1 cellular context compared by ENCODE assay signal in genomic region chr6:44307217-44307616, GRCh38.
TF ChIP-seq lines count a peak whose summit lies in the region.

No MANE protein-coding gene starts in this region.

TF ChIP-seq in H1, 55 proteins besides CTCF, POLR2A, EP300 and RAD21:
- 0 out of 2 replicates have a peak, but pooled peaks have one; percentile 34 for TF ChIP-seq POLR2AphosphoS5 (IDR thresholded peaks at IDR 0.05; ENCODE audit: low read depth, low read length)
- TF ChIP-seq POU5F1 (IDR thresholded peaks at IDR 0.05; ENCODE audit: low read depth, low read length) = no peak
TF ChIP-seq in H1: peak in this region for 1.
